36 cellular contexts compared by ENCODE assay signal in genomic region chr5:76751291-76751690, GRCh38.
"Had no signal": no experiment of that assay in that cellular context is flagged by ENCODE, and none has a peak within 500 bp of the region (broad histone marks: within the 10 kb centered on the region; RNA-seq: fewer than 3 reads in every experiment).

No MANE protein-coding gene starts in this region.

- H3K36me3 ChIP-seq: ascending aorta, cardiac muscle cell had no signal

- FAIRE-seq: TTC549 had no signal

- H3K4me3 ChIP-seq: ascending aorta, cardiac muscle cell had no signal

- H3K27ac Mint-ChIP-seq: activated B cell treated with CpG ODN at 0.5 μM for 24 hours; activated CD4-positive, alpha-beta memory T cell treated with anti-CD3 and anti-CD28 coated beads, Interleukin-2, amount 10 ng/mL, durations not matched to agents 7 days and 5 days; activated CD4-positive, alpha-beta T cell treated with anti-CD3 and anti-CD28 coated beads, Interleukin-2, amount 10 ng/mL, durations not matched to agents 24 days and 14 days; activated CD8-positive, alpha-beta memory T cell treated with anti-CD3 and anti-CD28 coated beads, Interleukin-2, amount 10 ng/mL, durations not matched to agents 7 days and 5 days; activated naive CD4-positive, alpha-beta T cell treated with anti-CD3 and anti-CD28 coated beads, Interleukin-2, amount 10 ng/mL, durations not matched to agents 7 days and 5 days; activated naive CD8-positive, alpha-beta T cell; activated naive CD8-positive, alpha-beta T cell treated with anti-CD3 and anti-CD28 coated beads, Interleukin-2, amount 10 ng/mL, durations not matched to agents 7 days and 5 days; activated naive CD8-positive, alpha-beta T cell treated with anti-CD3 and anti-CD28 coated beads, Interleukin-2, amount 50 U/mL, for 24 hours; activated T-cell treated with anti-CD3 and anti-CD28 coated beads, Interleukin-2, amount 50 U/mL, for 24 hours; activated T-helper 2 cell treated with anti-CD3 and anti-CD28 coated beads, Interferon-gamma antibody, Interleukin-2, Interleukin-4, amounts not matched to agents 10 μg/mL and 5 μg/mL and 100 μg/mL, durations not matched to agents 14 hours and 24 hours and 36 hours; brain; T-helper 1 cell treated with Interleukin-12 subunit alpha and Interleukin-12 subunit beta and Interleukin-4 antibody, amounts not matched to agents 30 μg/mL and 1 μg/mL, for 36 hours; T-helper 2 cell treated with Interferon-gamma antibody and Interleukin-4, amounts not matched to agents 5 μg/mL and 100 μg/mL, for 36 hours had no signal

- DNase-seq: activated B cell treated with CpG ODN at 0.5 μM for 24 hours; activated CD4-positive, alpha-beta memory T cell treated with anti-CD3 and anti-CD28 coated beads, Interleukin-2, amount 10 ng/mL, durations not matched to agents 7 days and 5 days; activated CD4-positive, alpha-beta T cell treated with anti-CD3 and anti-CD28 coated beads for 4 hours; activated CD4-positive, alpha-beta T cell treated with anti-CD3 and anti-CD28 coated beads, Interleukin-2, amount 10 ng/mL, durations not matched to agents 24 days and 14 days; activated CD4-positive, alpha-beta T cell treated with anti-CD3 and anti-CD28 coated beads, Interleukin-2, amount 50 U/mL, for 1 hour; activated CD4-positive, alpha-beta T cell treated with anti-CD3 and anti-CD28 coated beads, Interleukin-2, amount 50 U/mL, for 4 hours; activated CD4-positive, CD25-positive, alpha-beta regulatory T cell treated with anti-CD3 and anti-CD28 coated beads, Interleukin-2, amount 50 U/mL, for 72 hours; activated CD8-positive, alpha-beta memory T cell treated with anti-CD3 and anti-CD28 coated beads for 24 hours; activated CD8-positive, alpha-beta memory T cell treated with anti-CD3 and anti-CD28 coated beads, Interleukin-2, amount 10 ng/mL, durations not matched to agents 7 days and 5 days; activated CD8-positive, alpha-beta memory T cell treated with anti-CD3 and anti-CD28 coated beads, Interleukin-2, amount 50 U/mL, for 48 hours; activated effector memory CD4-positive, alpha-beta T cell treated with Interleukin-2 at 50 U/mL for 16 hours; activated gamma-delta T cell; activated naive CD4-positive, alpha-beta T cell treated with anti-CD3 and anti-CD28 coated beads, Interleukin-2, amount 10 ng/mL, durations not matched to agents 7 days and 5 days; activated naive CD4-positive, alpha-beta T cell treated with Interleukin-2 at 50 U/mL for 16 hours; activated naive CD8-positive, alpha-beta T cell treated with anti-CD3 and anti-CD28 coated beads, Interleukin-2, amount 10 ng/mL, durations not matched to agents 7 days and 5 days; activated naive CD8-positive, alpha-beta T cell treated with anti-CD3 and anti-CD28 coated beads, Interleukin-2, amount 50 U/mL, for 24 hours; activated T-cell treated with anti-CD3 and anti-CD28 coated beads, Interleukin-2, amount 50 U/mL, for 24 hours; activated T-cell treated with anti-CD3 and anti-CD28 coated beads, Interleukin-2, amount 50 U/mL, for 48 hours; amniotic stem cell; caudate nucleus; cerebellar nuclear complex; SW 1271; T-helper 1 cell; T-helper 2 cell; T-helper 9 cell had no signal

- H3K36me3 Mint-ChIP-seq: activated CD8-positive, alpha-beta memory T cell treated with anti-CD3 and anti-CD28 coated beads, Interleukin-2, amount 10 ng/mL, durations not matched to agents 7 days and 5 days; activated naive CD4-positive, alpha-beta T cell treated with anti-CD3 and anti-CD28 coated beads, Interleukin-2, amount 10 ng/mL, durations not matched to agents 7 days and 5 days; activated naive CD4-positive, alpha-beta T cell treated with anti-CD3 and anti-CD28 coated beads, Interleukin-2, amount 50 U/mL, for 24 hours; activated naive CD8-positive, alpha-beta T cell; activated naive CD8-positive, alpha-beta T cell treated with anti-CD3 and anti-CD28 coated beads, Interleukin-2, amount 10 ng/mL, durations not matched to agents 7 days and 5 days; brain had no signal

- H3K4me1 Mint-ChIP-seq: activated B cell treated with CpG ODN at 0.5 μM for 24 hours; activated naive CD4-positive, alpha-beta T cell treated with anti-CD3 and anti-CD28 coated beads, Interleukin-2, amount 10 ng/mL, durations not matched to agents 7 days and 5 days; activated naive CD4-positive, alpha-beta T cell treated with anti-CD3 and anti-CD28 coated beads, Interleukin-2, amount 50 U/mL, for 24 hours; activated naive CD8-positive, alpha-beta T cell treated with anti-CD3 and anti-CD28 coated beads, Interleukin-2, amount 50 U/mL, for 24 hours; brain; central memory CD8-positive, alpha-beta T cell had no signal

- H3K27me3 ChIP-seq: ascending aorta, cardiac muscle cell had no signal

- H3K27me3 Mint-ChIP-seq: activated CD4-positive, alpha-beta memory T cell treated with anti-CD3 and anti-CD28 coated beads, Interleukin-2, amount 10 ng/mL, durations not matched to agents 7 days and 5 days; activated CD8-positive, alpha-beta memory T cell treated with anti-CD3 and anti-CD28 coated beads, Interleukin-2, amount 10 ng/mL, durations not matched to agents 7 days and 5 days; activated T-cell treated with anti-CD3 and anti-CD28 coated beads, Interleukin-2, amount 50 U/mL, for 24 hours; central memory CD8-positive, alpha-beta T cell had no signal

- H3K27ac ChIP-seq: ascending aorta, cardiac muscle cell, VCaP had no signal

- H3K4me1 ChIP-seq: ascending aorta had no signal

- H3K4me3 Mint-ChIP-seq: activated B cell treated with CpG ODN at 0.5 μM for 24 hours; activated CD4-positive, alpha-beta memory T cell treated with anti-CD3 and anti-CD28 coated beads, Interleukin-2, amount 10 ng/mL, durations not matched to agents 7 days and 5 days; activated CD4-positive, alpha-beta T cell treated with anti-CD3 and anti-CD28 coated beads, Interleukin-2, amount 10 ng/mL, durations not matched to agents 24 days and 14 days; activated CD8-positive, alpha-beta memory T cell treated with anti-CD3 and anti-CD28 coated beads, Interleukin-2, amount 10 ng/mL, durations not matched to agents 7 days and 5 days; activated naive CD4-positive, alpha-beta T cell treated with anti-CD3 and anti-CD28 coated beads, Interleukin-2, amount 10 ng/mL, durations not matched to agents 7 days and 5 days; activated naive CD4-positive, alpha-beta T cell treated with anti-CD3 and anti-CD28 coated beads, Interleukin-2, amount 50 U/mL, for 24 hours; activated naive CD8-positive, alpha-beta T cell; activated naive CD8-positive, alpha-beta T cell treated with anti-CD3 and anti-CD28 coated beads, Interleukin-2, amount 10 ng/mL, durations not matched to agents 7 days and 5 days; activated naive CD8-positive, alpha-beta T cell treated with anti-CD3 and anti-CD28 coated beads, Interleukin-2, amount 50 U/mL, for 24 hours; activated T-cell treated with anti-CD3 and anti-CD28 coated beads, Interleukin-2, amount 50 U/mL, for 24 hours; brain; central memory CD8-positive, alpha-beta T cell; T-helper 1 cell treated with Interleukin-12 subunit alpha and Interleukin-12 subunit beta and Interleukin-4 antibody, amounts not matched to agents 30 μg/mL and 1 μg/mL, for 36 hours; T-helper 2 cell treated with Interferon-gamma antibody and Interleukin-4, amounts not matched to agents 5 μg/mL and 100 μg/mL, for 36 hours had no signal

- ATAC-seq: activated CD8-positive, alpha-beta memory T cell treated with anti-CD3 and anti-CD28 coated beads, Interleukin-2, amount 10 ng/mL, durations not matched to agents 7 days and 5 days; activated naive CD8-positive, alpha-beta T cell treated with anti-CD3 and anti-CD28 coated beads, Interleukin-2, amount 50 U/mL, for 24 hours had no signal

- H3K9me3 Mint-ChIP-seq: activated B cell treated with CpG ODN at 0.5 μM for 24 hours; activated CD4-positive, alpha-beta memory T cell treated with anti-CD3 and anti-CD28 coated beads, Interleukin-2, amount 10 ng/mL, durations not matched to agents 7 days and 5 days; activated CD4-positive, alpha-beta T cell treated with anti-CD3 and anti-CD28 coated beads, Interleukin-2, amount 10 ng/mL, durations not matched to agents 24 days and 14 days; activated naive CD4-positive, alpha-beta T cell treated with anti-CD3 and anti-CD28 coated beads, Interleukin-2, amount 10 ng/mL, durations not matched to agents 7 days and 5 days; activated naive CD4-positive, alpha-beta T cell treated with anti-CD3 and anti-CD28 coated beads, Interleukin-2, amount 50 U/mL, for 24 hours; activated naive CD8-positive, alpha-beta T cell treated with anti-CD3 and anti-CD28 coated beads, Interleukin-2, amount 10 ng/mL, durations not matched to agents 7 days and 5 days; activated naive CD8-positive, alpha-beta T cell treated with anti-CD3 and anti-CD28 coated beads, Interleukin-2, amount 50 U/mL, for 24 hours; activated T-cell treated with anti-CD3 and anti-CD28 coated beads, Interleukin-2, amount 50 U/mL, for 24 hours; activated T-helper 2 cell treated with anti-CD3 and anti-CD28 coated beads, Interferon-gamma antibody, Interleukin-2, Interleukin-4, amounts not matched to agents 10 μg/mL and 5 μg/mL and 100 μg/mL, durations not matched to agents 14 hours and 24 hours and 36 hours; central memory CD8-positive, alpha-beta T cell; T-helper 1 cell treated with Interleukin-12 subunit alpha and Interleukin-12 subunit beta and Interleukin-4 antibody, amounts not matched to agents 30 μg/mL and 1 μg/mL, for 36 hours; T-helper 2 cell treated with Interferon-gamma antibody and Interleukin-4, amounts not matched to agents 5 μg/mL and 100 μg/mL, for 36 hours had no signal

- H3K9me3 ChIP-seq: ascending aorta had no signal
